Comparison of ENCODE assay signal across 15 cellular contexts in genomic region chr3:58575986-58576652, GRCh38. TPM values are rescaled to one million over a fixed set of nuclear protein-coding genes. Genes with fewer than 3 reads are reported as not detected.
DNase-seq lines count a peak whose midpoint lies in the region; ATAC-seq and TF ChIP-seq lines count a peak whose summit lies in the region.
"Had no signal": no experiment of that assay in that cellular context is flagged by ENCODE, and none has a peak within 500 bp of the region (broad histone marks: within the 10 kb centered on the region; RNA-seq: fewer than 3 reads in every experiment).

No MANE protein-coding gene starts in this region.

- no peaks in the 10 kb centered on the region for H3K27me3 ChIP-seq in spleen (replicated peaks in 1 of 7)
- H3K27me3 ChIP-seq: SJSA1 had no signal

- H3K4me3 ChIP-seq in HEK293 (ENCODE audit: low read depth, low read length) (no peak overlapping the region), astrocyte of the cerebellum (ENCODE audit: low read depth, low read length) (peak overlapping the region; percentile 33), spleen (peak overlapping the region in 4 of 8 donors; percentile 14 to 50 (median 30))
- H3K4me3 ChIP-seq: SJSA1 had no signal

- DNase-seq in astrocyte of the cerebellum (ENCODE audit: low read depth) (no peak), islet precursor cell (peak; percentile 76), spleen (peak; percentile 47), SW 1271 (lab: John Stamatoyannopoulos, UW) (no peak), NCI-H1048 (lab: John Stamatoyannopoulos, UW) (no peak)
- no peak for DNase-seq in stimulated activated CD4-positive, alpha-beta T cell treated with anti-CD3 and anti-CD28 coated beads, Interleukin-1b, Interleukin-23, amount 100 ng/mL, for 48 hours
- DNase-seq: KG1, left colon, NCI-H187 treated with DMSO at 0.1 percent for 48 hours, WERI-Rb-1 had no signal

- H3K36me3 ChIP-seq in HEK293 (ENCODE audit: control insufficient read depth in 2 of 2, insufficient read depth in 1 of 2, low read length in 2 of 2) (no peaks in the 10 kb centered on the region), spleen (no peaks in the 10 kb centered on the region)
- H3K36me3 ChIP-seq: neutrophil, SJSA1, WERI-Rb-1 had no signal

- in situ Hi-C loops in astrocyte of the cerebellum (cut with HindIII; ENCODE audit: low sequenced_read_pairs): loop anchor here (5.0 kb wide), 1 partner anchor 46 kb away; no protein-coding TSS in a partner anchor

- TF ChIP-seq POLR2A in spleen (IDR thresholded peaks at IDR 0.05): no peak

- POLR2A ChIA-PET in HEK293 (lab: Yijun Ruan, JAX): interaction anchor here (0.6 kb wide), 1 partner anchor 402 kb away, joined by 4 read pairs; no protein-coding TSS in a partner anchor

- no peak for ATAC-seq in GM21381 (IDR thresholded peaks at IDR 0.05; ENCODE audit: unreplicated experiment)
- ATAC-seq: activated naive CD4-positive, alpha-beta T cell treated with anti-CD3 and anti-CD28 coated beads, Interleukin-2, amount 50 U/mL, for 72 hours; left colon had no signal

- H3K9me3 ChIP-seq in HEK293 (ENCODE audit: control insufficient read depth, insufficient read depth, low read depth, low read length) (no peaks in the 10 kb centered on the region), spleen (no peaks in the 10 kb centered on the region)
- H3K9me3 ChIP-seq: neutrophil had no signal

- CTCF ChIA-PET in HEK293 (lab: Yijun Ruan, JAX): interaction anchor here (0.9 to 2.4 kb wide), 2 partner anchors 8 to 9 kb away, joined by 3 to 8 read pairs; no protein-coding TSS in a partner anchor

- H3K27ac ChIP-seq in HEK293 (ENCODE audit: extremely low read depth, low read depth, low read length): no peak overlapping the region
- peak overlapping the region in 5 of 8 donors; percentile 48 to 72 (median 68) for H3K27ac ChIP-seq in spleen
- H3K27ac ChIP-seq: neutrophil, SJSA1, WERI-Rb-1 had no signal

- 28 to 41% (median 38%) methylated on average over 7 to 8 of the region's 8 CpGs for WGBS in spleen, 5 donors

- TF ChIP-seq CTCF in HEK293 (tag by site-specific recombination; IDR thresholded peaks at IDR 0.05): no peak
- TF ChIP-seq CTCF in astrocyte of the cerebellum (IDR thresholded peaks at IDR 0.05; ENCODE audit: low read depth, low read length, missing control alignments): no peak
- no peak for TF ChIP-seq CTCF in spleen (IDR thresholded peaks at IDR 0.05 in 8 of 11, conservative IDR thresholded peaks at IDR 0.05 in 3 of 11)

- intact Hi-C loops in spleen (cut with DNase I; ENCODE audit: low total_unique reads): no loop called here

- 0 out of 2 replicates have a peak, but pooled peaks cover 2% of the 10 kb centered on the region for H3K4me1 ChIP-seq in HEK293 (ENCODE audit: control insufficient read depth, insufficient read depth, low read length)
- peaks cover 13 to 54% (median 24%) of the 10 kb centered on the region in 6 donors for H3K4me1 ChIP-seq in spleen
- H3K4me1 ChIP-seq: SJSA1 had no signal

TF ChIP-seq in HEK293, 187 proteins besides CTCF, POLR2A, EP300 and RAD21:
- TF ChIP-seq GLIS1 (tag by site-specific recombination; IDR thresholded peaks at IDR 0.05) (peak; percentile 67), ZNF626 (tag by site-specific recombination; IDR thresholded peaks at IDR 0.05) (no peak), ZNF112 (tag by site-specific recombination; IDR thresholded peaks at IDR 0.05) (no peak), ZIC2 (tag by site-specific recombination; IDR thresholded peaks at IDR 0.05) (peak; percentile 28), ZNF596 (tag by site-specific recombination; IDR thresholded peaks at IDR 0.05) (no peak), ZNF580 (tag by site-specific recombination; IDR thresholded peaks at IDR 0.05) (no peak)

RNA-seq across cellular contexts. Expression of gene FAM107A, which starts 1.1 kb away (rescaled TPM):
- total RNA-seq in spleen: 10 to 100 TPM in 6 of 7 donors, 1 to 10 TPM in 1; 9.6 to 47.7 (median 30.5) TPM
- polyA plus RNA-seq in spleen: 10 to 100 TPM in 1 of 3 donors, 1 to 10 TPM in 2; 5.7 to 17.2 (median 7.0) TPM
- total RNA-seq: activated naive CD4-positive, alpha-beta T cell treated with anti-CD3 and anti-CD28 coated beads, Interleukin-2, amount 50 U/mL, for 72 hours; SJSA1 had no signal

RNA-seq across cellular contexts. Expression of gene ACOX2, which starts 39.1 kb away (rescaled TPM):
- 10 to 100 TPM in 1 of 7 donors, 1 to 10 TPM in 6; 1.3 to 11.5 (median 3.3) TPM for total RNA-seq in spleen
- 1 to 10 TPM; 4.5 to 6.2 (median 5.5) TPM for polyA plus RNA-seq in spleen
- total RNA-seq: activated naive CD4-positive, alpha-beta T cell treated with anti-CD3 and anti-CD28 coated beads, Interleukin-2, amount 50 U/mL, for 72 hours had no signal

Comparison
In these comparisons a context has a peak if more than half of its experiments do, and no peak if none do; other contexts are left out.
1. DNase-seq: peak in islet precursor cell (single experiment) and spleen (single experiment); none in astrocyte of the cerebellum (single experiment), stimulated activated CD4-positive, alpha-beta T cell treated with anti-CD3 and anti-CD28 coated beads, Interleukin-1b, Interleukin-23, amount 100 ng/mL, for 48 hours (single experiment), SW 1271 (0 of 2) and NCI-H1048 (single experiment).